25 cellular contexts compared by ENCODE assay signal in the genomic region with DNA sequence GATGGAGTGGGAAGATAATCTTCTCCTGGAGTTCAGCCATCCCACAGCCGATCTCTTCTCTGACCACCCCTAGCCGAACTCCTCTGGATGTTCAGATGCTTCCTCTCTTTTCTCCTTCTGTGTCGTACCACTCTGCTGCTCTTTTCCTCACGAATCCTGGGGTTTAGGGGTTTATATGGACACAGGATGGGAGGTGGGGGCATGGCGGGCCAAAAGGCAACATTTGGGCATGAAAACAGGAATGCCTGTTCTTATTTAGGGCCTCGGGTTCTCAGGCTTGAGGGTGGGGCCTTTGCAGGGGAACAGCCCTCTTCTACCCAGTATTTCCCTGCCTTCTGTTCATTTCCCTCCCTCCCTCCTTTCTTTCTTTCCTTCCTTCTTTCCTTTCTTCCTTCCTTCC.
"Had no signal": no experiment of that assay in that cellular context is flagged by ENCODE, and none has a peak within 500 bp of the region (broad histone marks: within the 10 kb centered on the region; RNA-seq: fewer than 3 reads in every experiment).

No MANE protein-coding gene starts in this region.

- DNase-seq: colonic mucosa; cortex of kidney; dermis blood vessel endothelial cell; dorsolateral prefrontal cortex; effector CD4-positive, alpha-beta T cell; effector CD8-positive, alpha-beta T cell; effector memory CD4-positive, alpha-beta T cell; effector memory CD8-positive, alpha-beta T cell; endodermal cell; erythroblast; esophagus squamous epithelium; foreskin fibroblast; foreskin keratinocyte; foreskin melanocyte; gastrocnemius medialis; glutamatergic neuron; head of caudate nucleus; heart left ventricle; heart right ventricle had no signal

- H3K9me3 Mint-ChIP-seq: endodermal cell had no signal

- H3K4me1 ChIP-seq: colonic mucosa, esophagus muscularis mucosa, esophagus squamous epithelium, foreskin keratinocyte, gastrocnemius medialis, gastroesophageal sphincter, heart left ventricle, heart right ventricle had no signal

- H3K27me3 ChIP-seq: colonic mucosa, esophagus muscularis mucosa, esophagus squamous epithelium, foreskin keratinocyte, gastrocnemius medialis, gastroesophageal sphincter, heart left ventricle, heart right ventricle, hepatocyte had no signal

- H3K4me3 Mint-ChIP-seq: dendritic cell treated with granulocyte-macrophage colony-stimulating factor and Interleukin-4, amounts not matched to agents 40 ng/mL and 50 ng/mL, for 4 days; effector memory CD8-positive, alpha-beta T cell; endodermal cell had no signal

- H3K27ac Mint-ChIP-seq: dendritic cell treated with granulocyte-macrophage colony-stimulating factor and Interleukin-4, amounts not matched to agents 40 ng/mL and 50 ng/mL, for 4 days; effector memory CD8-positive, alpha-beta T cell; endodermal cell had no signal

- H3K9me3 ChIP-seq: colonic mucosa, esophagus muscularis mucosa, esophagus squamous epithelium, gastrocnemius medialis, gastroesophageal sphincter, heart left ventricle had no signal

- H3K27me3 Mint-ChIP-seq: dendritic cell treated with granulocyte-macrophage colony-stimulating factor and Interleukin-4, amounts not matched to agents 40 ng/mL and 50 ng/mL, for 4 days had no signal

- H3K36me3 ChIP-seq: colonic mucosa, esophagus muscularis mucosa, esophagus squamous epithelium, gastrocnemius medialis, gastroesophageal sphincter, heart left ventricle, heart right ventricle had no signal

- H3K4me1 Mint-ChIP-seq: endodermal cell had no signal

- H3K4me3 ChIP-seq: colonic mucosa, coronary artery, dorsolateral prefrontal cortex, esophagus muscularis mucosa, esophagus squamous epithelium, gastrocnemius medialis, gastroesophageal sphincter, heart left ventricle, heart right ventricle, hepatocyte had no signal

- H3K27ac ChIP-seq: colonic mucosa, coronary artery, dorsolateral prefrontal cortex, epithelial cell of prostate, esophagus muscularis mucosa, esophagus squamous epithelium, foreskin keratinocyte, gastrocnemius medialis, gastroesophageal sphincter, heart left ventricle, heart right ventricle, hepatocyte had no signal
